Comparison of ENCODE assay signal across 13 cellular contexts in genomic region chr9:128061305-128061704, GRCh38. TPM values are rescaled to one million over a fixed set of nuclear protein-coding genes. Genes with fewer than 3 reads are reported as not detected.
A peak's percentile ranks its signal among the peaks of the same experiment; 100 is the strongest.
DNase-seq lines count a peak whose midpoint lies in the region; ATAC-seq and TF ChIP-seq lines count a peak whose summit lies in the region.
"Had no signal": no experiment of that assay in that cellular context is flagged by ENCODE, and none has a peak within 500 bp of the region (broad histone marks: within the 10 kb centered on the region; RNA-seq: fewer than 3 reads in every experiment).

No MANE protein-coding gene starts in this region.

- H3K36me3 Mint-ChIP-seq in activated CD8-positive, alpha-beta memory T cell treated with anti-CD3 and anti-CD28 coated beads, Interleukin-2, amount 10 ng/mL, durations not matched to agents 7 days and 5 days, result peaks cover 5% of the 10 kb centered on the region
- H3K36me3 Mint-ChIP-seq in activated B cell treated with CpG ODN at 0.5 μM for 24 hours (ENCODE audit: low read depth), result peaks cover 16% of the 10 kb centered on the region

- DNase-seq in activated CD8-positive, alpha-beta memory T cell treated with anti-CD3 and anti-CD28 coated beads, Interleukin-2, amount 10 ng/mL, durations not matched to agents 7 days and 5 days, result peak; percentile 50
- no peak for DNase-seq in activated CD8-positive, alpha-beta memory T cell treated with anti-CD3 and anti-CD28 coated beads, Interleukin-2, amount 50 U/mL, for 4 hours
- DNase-seq in activated B cell treated with CpG ODN at 0.5 μM for 24 hours, result no peak
- DNase-seq in lower lobe of right lung, result no peak
- no peak for DNase-seq in coronary artery (ENCODE audit: low spot score)
- no peak for DNase-seq in retina
- DNase-seq in stimulated activated naive CD4-positive, alpha-beta T cell (lab: John Stamatoyannopoulos, UW), result no peak
- DNase-seq: dorsolateral prefrontal cortex, NCI-H146, T-helper 9 cell had no signal

- CTCF ChIA-PET in activated CD8-positive, alpha-beta memory T cell treated with anti-CD3 and anti-CD28 coated beads, Interleukin-2, amount 10 ng/mL, durations not matched to agents 7 days and 5 days (lab: Charles Lee), result interaction anchor here (0.7 to 1.8 kb wide), 3 partner anchors 26 to 119 kb away, joined by 3 to 9 read pairs (median 3); no protein-coding TSS in a partner anchor
- CTCF ChIA-PET in activated B cell treated with CpG ODN at 0.5 μM for 24 hours (lab: Charles Lee), result no interaction called here

- H3K27me3 ChIP-seq in lower lobe of right lung (ENCODE audit: low read depth) (no peaks in the 10 kb centered on the region), subcutaneous abdominal adipose tissue (ENCODE audit: control insufficient read depth in 5 of 5, insufficient read depth in 4 of 5, low read length in 5 of 5) (no peaks in the 10 kb centered on the region)
- H3K27me3 ChIP-seq: dorsolateral prefrontal cortex had no signal

- H3K9ac ChIP-seq in subcutaneous abdominal adipose tissue (ENCODE audit: low read length in 5 of 5), result no peak overlapping the region

- TF ChIP-seq CTCF in activated B cell treated with CpG ODN at 0.5 μM for 24 hours (IDR thresholded peaks at IDR 0.05) (no peak), lower lobe of right lung (IDR thresholded peaks at IDR 0.05) (no peak), coronary artery (IDR thresholded peaks at IDR 0.05) (no peak)

- H3K9me3 ChIP-seq in lower lobe of right lung (no peaks in the 10 kb centered on the region), subcutaneous abdominal adipose tissue (ENCODE audit: control insufficient read depth in 5 of 5, low read length in 5 of 5) (no peaks in the 10 kb centered on the region)

- H3K27me3 Mint-ChIP-seq in activated CD8-positive, alpha-beta memory T cell treated with anti-CD3 and anti-CD28 coated beads, Interleukin-2, amount 10 ng/mL, durations not matched to agents 7 days and 5 days, result no peaks in the 10 kb centered on the region
- H3K27me3 Mint-ChIP-seq in activated B cell treated with CpG ODN at 0.5 μM for 24 hours, result no peaks in the 10 kb centered on the region

- ATAC-seq in activated CD8-positive, alpha-beta memory T cell treated with anti-CD3 and anti-CD28 coated beads, Interleukin-2, amount 10 ng/mL, durations not matched to agents 7 days and 5 days, result peak; percentile 59
- ATAC-seq in activated B cell treated with CpG ODN at 0.5 μM for 24 hours (ENCODE audit: low read depth) (peak; percentile 19), lower lobe of right lung (no peak)
- ATAC-seq: sciatic nerve had no signal

- peak overlapping the region; percentile 84 for H3K27ac Mint-ChIP-seq in activated CD8-positive, alpha-beta memory T cell treated with anti-CD3 and anti-CD28 coated beads, Interleukin-2, amount 10 ng/mL, durations not matched to agents 7 days and 5 days
- peak overlapping the region; percentile 82 for H3K27ac Mint-ChIP-seq in activated B cell treated with CpG ODN at 0.5 μM for 24 hours

- H3K4me3 ChIP-seq in lower lobe of right lung (no peak overlapping the region), subcutaneous abdominal adipose tissue (ENCODE audit: low read depth in 1 of 5, low read length in 5 of 5) (peak overlapping the region in 3 of 5 donors; percentile 8 to 36 (median 32)), coronary artery (no peak overlapping the region)
- H3K4me3 ChIP-seq: dorsolateral prefrontal cortex, lung had no signal

- H3K36me3 ChIP-seq in lower lobe of right lung, result peaks cover 18% of the 10 kb centered on the region
- peaks cover 0 to 17% (median 13%) of the 10 kb centered on the region in 5 donors for H3K36me3 ChIP-seq in subcutaneous abdominal adipose tissue (ENCODE audit: control insufficient read depth in 5 of 5, insufficient read depth in 5 of 5, low read length in 5 of 5)

- peak overlapping the region; percentile 39 for H3K4me3 Mint-ChIP-seq in activated CD8-positive, alpha-beta memory T cell treated with anti-CD3 and anti-CD28 coated beads, Interleukin-2, amount 10 ng/mL, durations not matched to agents 7 days and 5 days
- H3K4me3 Mint-ChIP-seq in activated B cell treated with CpG ODN at 0.5 μM for 24 hours, result peak overlapping the region; percentile 64

- H3K4me1 Mint-ChIP-seq in activated CD8-positive, alpha-beta memory T cell treated with anti-CD3 and anti-CD28 coated beads, Interleukin-2, amount 10 ng/mL, durations not matched to agents 7 days and 5 days, result peaks cover 36% of the 10 kb centered on the region
- peaks cover 51% of the 10 kb centered on the region for H3K4me1 Mint-ChIP-seq in activated B cell treated with CpG ODN at 0.5 μM for 24 hours

- H3K4me1 ChIP-seq in lower lobe of right lung (peaks cover 64% of the 10 kb centered on the region), subcutaneous abdominal adipose tissue (ENCODE audit: control insufficient read depth in 5 of 5, insufficient read depth in 5 of 5, low read length in 5 of 5) (peaks cover 3 to 41% (median 37%) of the 10 kb centered on the region in 5 donors)

- no peaks in the 10 kb centered on the region for H3K9me3 Mint-ChIP-seq in activated CD8-positive, alpha-beta memory T cell treated with anti-CD3 and anti-CD28 coated beads, Interleukin-2, amount 10 ng/mL, durations not matched to agents 7 days and 5 days (ENCODE audit: low read depth)
- no peaks in the 10 kb centered on the region for H3K9me3 Mint-ChIP-seq in activated B cell treated with CpG ODN at 0.5 μM for 24 hours

- POLR2A ChIA-PET in activated B cell treated with CpG ODN at 0.5 μM for 24 hours (lab: Charles Lee), result interaction anchor here (1.0 kb wide), 1 partner anchor 64 kb away, joined by 3 read pairs; no protein-coding TSS in a partner anchor

- H3K27ac ChIP-seq in lower lobe of right lung, result peak overlapping the region; percentile 63
- peak overlapping the region; percentile 54 for H3K27ac ChIP-seq in subcutaneous abdominal adipose tissue (ENCODE audit: low read depth, low read length)
- H3K27ac ChIP-seq in coronary artery, result peak overlapping the region in 1 of 2 donors; percentile 38

- intact Hi-C loops in activated B cell treated with CpG ODN at 0.5 μM for 24 hours (cut with micrococcal nuclease) (no loop called here), lower lobe of right lung (cut with DNase I) (no loop called here)

RNA-seq across cellular contexts. Expression of gene NAIF1, which starts 5.8 kb away (rescaled TPM):
- 10 to 100 TPM; 13.8 to 16.7 TPM for total RNA-seq in activated CD8-positive, alpha-beta memory T cell treated with anti-CD3 and anti-CD28 coated beads, Interleukin-2, amount 10 ng/mL, durations not matched to agents 7 days and 5 days
- 10.4 and 11.1 TPM in 2 replicates for total RNA-seq in activated B cell treated with CpG ODN at 0.5 μM for 24 hours
- total RNA-seq in lower lobe of right lung, result 11.3 TPM

RNA-seq across cellular contexts. Expression of gene SLC25A25, which starts 6.7 kb away (rescaled TPM):
- total RNA-seq in activated CD8-positive, alpha-beta memory T cell treated with anti-CD3 and anti-CD28 coated beads, Interleukin-2, amount 10 ng/mL, durations not matched to agents 7 days and 5 days, result 10 to 100 TPM; 16.5 to 18.1 TPM
- total RNA-seq in activated B cell treated with CpG ODN at 0.5 μM for 24 hours, result 8.0 and 9.4 TPM in 2 replicates
- 27.3 TPM for total RNA-seq in lower lobe of right lung

Comparison
In these comparisons a context has a peak if more than half of its experiments do, and no peak if none do; other contexts are left out.
1. ATAC-seq: peak in activated CD8-positive, alpha-beta memory T cell treated with anti-CD3 and anti-CD28 coated beads, Interleukin-2, amount 10 ng/mL, durations not matched to agents 7 days and 5 days (single experiment) and activated B cell treated with CpG ODN at 0.5 μM for 24 hours (single experiment); none in lower lobe of right lung (0 of 2).
2. H3K4me3 ChIP-seq: peak in subcutaneous abdominal adipose tissue (3 of 5); none in lower lobe of right lung (single experiment) and coronary artery (single experiment).